In genomic region chr14:32028599-32028998, GRCh38 we compare ENCODE assay signal across 16 cellular contexts. TPM values are rescaled to one million over a fixed set of nuclear protein-coding genes. Genes with fewer than 3 reads are reported as not detected.
DNase-seq lines count a peak whose midpoint lies in the region; ATAC-seq and TF ChIP-seq lines count a peak whose summit lies in the region.
"Had no signal": no experiment of that assay in that cellular context is flagged by ENCODE, and none has a peak within 500 bp of the region (broad histone marks: within the 10 kb centered on the region; RNA-seq: fewer than 3 reads in every experiment).

No MANE protein-coding gene starts in this region.

- no peak for ATAC-seq in GM23338
- ATAC-seq: activated CD8-positive, alpha-beta T cell treated with anti-CD3 and anti-CD28 coated beads for 36 hours; heart right ventricle; left lung had no signal

- DNase-seq in GM23338 (ENCODE audit: low spot score) (no peak), OCI-LY7 (ENCODE audit: low spot score) (peak; percentile 1), mammary epithelial cell (peak; percentile 92), neural progenitor cell (ENCODE audit: low spot score) (no peak), cerebellar nuclear complex (lab: John Stamatoyannopoulos, UW) (no peak), NCI-H1436 (lab: John Stamatoyannopoulos, UW) (no peak), esophagus squamous epithelium (lab: John Stamatoyannopoulos, UW) (no peak), SJCRH30 (no peak)
- DNase-seq: activated CD8-positive, alpha-beta T cell treated with anti-CD3 and anti-CD28 coated beads for 36 hours; activated effector memory CD4-positive, alpha-beta T cell treated with Interleukin-2 at 50 U/mL for 16 hours; heart right ventricle; left lung; NCI-H2227 treated with DMSO at 0.1 percent for 48 hours; nephron progenitor cell; T-helper 9 cell had no signal

- intact Hi-C loops in OCI-LY7 (cut with micrococcal nuclease; ENCODE audit: unreplicated experiment): no loop called here
- intact Hi-C loops in mammary epithelial cell (cut with micrococcal nuclease): no loop called here
- intact Hi-C loops in esophagus squamous epithelium (cut with DNase I): no loop called here

- H3K36me3 Mint-ChIP-seq in GM23338 (ENCODE audit: low read depth) (no peaks in the 10 kb centered on the region), neural progenitor cell (peaks cover 3% of the 10 kb centered on the region)
- H3K36me3 Mint-ChIP-seq: CD14-positive monocyte had no signal

- H3K27ac Mint-ChIP-seq in GM23338 (no peak overlapping the region), neural progenitor cell (no peak overlapping the region)
- H3K27ac Mint-ChIP-seq: activated CD8-positive, alpha-beta T cell treated with anti-CD3 and anti-CD28 coated beads for 36 hours; CD14-positive monocyte had no signal

- H3K27ac ChIP-seq in GM23338 (ENCODE audit: low read depth): no peak overlapping the region
- H3K27ac ChIP-seq in OCI-LY7 (ENCODE audit: low read depth, low read length, poor library complexity, severe bottlenecking): no peak overlapping the region
- H3K27ac ChIP-seq in mammary epithelial cell (ENCODE audit: insufficient read depth, low read depth, low read length): peak overlapping the region; percentile 41
- no peak overlapping the region for H3K27ac ChIP-seq in neural progenitor cell
- H3K27ac ChIP-seq in esophagus squamous epithelium: no peak overlapping the region
- H3K27ac ChIP-seq in SJCRH30: no peak overlapping the region
- H3K27ac ChIP-seq: heart right ventricle, left lung had no signal

- H3K4me3 ChIP-seq in GM23338 (no peak overlapping the region), OCI-LY7 (ENCODE audit: low read depth, low read length, poor library complexity, severe bottlenecking) (no peak overlapping the region), mammary epithelial cell (replicated peaks in 1 of 3; ENCODE audit: insufficient read depth in 1 of 3, low read depth in 2 of 3, low read length in 3 of 3) (no peak overlapping the region), neural progenitor cell (no peak overlapping the region), esophagus squamous epithelium (no peak overlapping the region), SJCRH30 (no peak overlapping the region)
- H3K4me3 ChIP-seq: heart right ventricle, left lung had no signal

- no peaks in the 10 kb centered on the region for H4K20me1 ChIP-seq in GM23338 (replicated peaks; ENCODE audit: insufficient read depth)
- no peaks in the 10 kb centered on the region for H4K20me1 ChIP-seq in OCI-LY7 (ENCODE audit: insufficient read depth, low read length)
- H4K20me1 ChIP-seq in mammary epithelial cell (ENCODE audit: insufficient read depth, low read length): no peaks in the 10 kb centered on the region
- H4K20me1 ChIP-seq in neural progenitor cell (ENCODE audit: low read depth): no peaks in the 10 kb centered on the region

- H3K4me3 Mint-ChIP-seq in GM23338 (no peak overlapping the region), neural progenitor cell (no peak overlapping the region)
- H3K4me3 Mint-ChIP-seq: activated CD8-positive, alpha-beta T cell treated with anti-CD3 and anti-CD28 coated beads for 36 hours; CD14-positive monocyte; nephron progenitor cell had no signal

- POLR2A ChIA-PET in OCI-LY7 (lab: Charles Lee): interaction anchor here (0.5 to 0.7 kb wide), 2 partner anchors 25 to 1863 kb away, joined by 3 read pairs; no protein-coding TSS in a partner anchor

- H3K4me2 ChIP-seq in GM23338 (no peak overlapping the region), OCI-LY7 (ENCODE audit: low read length) (no peak overlapping the region), mammary epithelial cell (ENCODE audit: insufficient read depth, low read depth, low read length) (peak overlapping the region; percentile 4), neural progenitor cell (no peak overlapping the region)

- H3K27me3 ChIP-seq in GM23338 (ENCODE audit: insufficient read depth) (no peaks in the 10 kb centered on the region), mammary epithelial cell (ENCODE audit: insufficient read depth, low read length) (no peaks in the 10 kb centered on the region), neural progenitor cell (no peaks in the 10 kb centered on the region), esophagus squamous epithelium (no peaks in the 10 kb centered on the region), SJCRH30 (no peaks in the 10 kb centered on the region)
- H3K27me3 ChIP-seq: heart right ventricle, left lung had no signal

- H2AFZ ChIP-seq in GM23338 (peak overlapping the region; percentile 83), OCI-LY7 (ENCODE audit: low read length) (no peak overlapping the region), mammary epithelial cell (ENCODE audit: low read depth, low read length) (peak overlapping the region; percentile 46), neural progenitor cell (replicated peaks) (peak overlapping the region; percentile 3)

- no peaks in the 10 kb centered on the region for H3K4me1 Mint-ChIP-seq in GM23338
- no peaks in the 10 kb centered on the region for H3K4me1 Mint-ChIP-seq in neural progenitor cell
- H3K4me1 Mint-ChIP-seq: CD14-positive monocyte, nephron progenitor cell had no signal

- TF ChIP-seq CTCF in GM23338 (conservative IDR thresholded peaks at IDR 0.05; ENCODE audit: low read depth in 2 of 2) (no peak), OCI-LY7 (conservative IDR thresholded peaks at IDR 0.05; ENCODE audit: low read length) (no peak), mammary epithelial cell (conservative IDR thresholded peaks at IDR 0.05 in 1 of 2, IDR thresholded peaks at IDR 0.05 in 1 of 2; ENCODE audit: extremely low read depth in 1 of 2, insufficient read depth in 1 of 2, low read depth in 1 of 2, low read length in 2 of 2) (no peak), neural progenitor cell (IDR thresholded peaks at IDR 0.05) (no peak), esophagus squamous epithelium (IDR thresholded peaks at IDR 0.05) (no peak)

- no peaks in the 10 kb centered on the region for H3F3A ChIP-seq in GM23338 (replicated peaks; ENCODE audit: low read depth)
- no peaks in the 10 kb centered on the region for H3F3A ChIP-seq in neural progenitor cell (ENCODE audit: low read depth)

- H3K9me2 ChIP-seq in GM23338 (ENCODE audit: insufficient read depth) (no peaks in the 10 kb centered on the region), OCI-LY7 (ENCODE audit: insufficient read depth, low read length) (no peaks in the 10 kb centered on the region)

- TF ChIP-seq POLR2A in esophagus squamous epithelium (IDR thresholded peaks at IDR 0.05): no peak

- H3K79me2 ChIP-seq in GM23338 (replicated peaks; ENCODE audit: insufficient read depth) (no peaks in the 10 kb centered on the region), OCI-LY7 (ENCODE audit: insufficient read depth, low read depth, low read length) (no peaks in the 10 kb centered on the region), mammary epithelial cell (ENCODE audit: insufficient read depth, low read length) (no peaks in the 10 kb centered on the region), neural progenitor cell (ENCODE audit: low read depth) (no peaks in the 10 kb centered on the region)

- CTCF ChIA-PET in OCI-LY7 (lab: Charles Lee; ENCODE audit: unreplicated experiment) (no interaction called here), mammary epithelial cell (lab: Charles Lee; ENCODE audit: low non-redundant PET) (no interaction called here)

- BruUV-seq in OCI-LY7 (replicated peaks; lab: Mats Ljungman, UMichigan) (no TSS peak), mammary epithelial cell (replicated peaks; lab: Mats Ljungman, UMichigan) (no TSS peak)

- dilution Hi-C loops in mammary epithelial cell (cut with HindIII; ENCODE audit: low sequenced_read_pairs): no loop called here

- in situ Hi-C loops in mammary epithelial cell (cut with MboI; ENCODE audit: low sequenced_read_pairs in 2 of 2): no loop called here

- H3K9ac ChIP-seq in mammary epithelial cell (ENCODE audit: insufficient read depth, low read length): no peak overlapping the region
- H3K9ac ChIP-seq in neural progenitor cell: no peak overlapping the region

- no peaks in the 10 kb centered on the region for H3K4me1 ChIP-seq in GM23338 (ENCODE audit: insufficient read depth)
- no peaks in the 10 kb centered on the region for H3K4me1 ChIP-seq in OCI-LY7 (ENCODE audit: insufficient read depth, low read length, poor library complexity, severe bottlenecking)
- peaks cover 14% of the 10 kb centered on the region for H3K4me1 ChIP-seq in mammary epithelial cell (ENCODE audit: insufficient read depth, low read length)
- peaks cover 3% of the 10 kb centered on the region for H3K4me1 ChIP-seq in neural progenitor cell
- peaks cover 0 to under 1% (median 0%) of the 10 kb centered on the region in 3 donors for H3K4me1 ChIP-seq in esophagus squamous epithelium
- H3K4me1 ChIP-seq in SJCRH30: no peaks in the 10 kb centered on the region
- H3K4me1 ChIP-seq: heart right ventricle, left lung had no signal

- 27% methylated on average over 2 of the region's 2 CpGs for whole genome bisulfite sequencing in mammary epithelial cell (ENCODE audit: low coverage, missing lambda C conversion rate)
- 40 to 55% methylated on average over 2 of the region's 2 CpGs for WGBS in esophagus squamous epithelium, 2 donors

- H3K27me3 Mint-ChIP-seq in GM23338 (ENCODE audit: insufficient read depth, low read depth, poor library complexity): peaks cover 2% of the 10 kb centered on the region
- H3K27me3 Mint-ChIP-seq in neural progenitor cell (ENCODE audit: insufficient read depth, low read depth): peaks cover 6% of the 10 kb centered on the region

- H3K9me3 ChIP-seq in OCI-LY7 (ENCODE audit: low read length): no peaks in the 10 kb centered on the region
- H3K9me3 ChIP-seq in mammary epithelial cell (replicated peaks; ENCODE audit: insufficient read depth, low read length): no peaks in the 10 kb centered on the region
- no peaks in the 10 kb centered on the region for H3K9me3 ChIP-seq in neural progenitor cell (ENCODE audit: low read depth)
- no peaks in the 10 kb centered on the region for H3K9me3 ChIP-seq in esophagus squamous epithelium
- H3K9me3 ChIP-seq in SJCRH30 (replicated peaks): no peaks in the 10 kb centered on the region; the same call in 1 of the 2 replicates
- H3K9me3 ChIP-seq: heart right ventricle, left lung had no signal

- H3K9me3 Mint-ChIP-seq in GM23338 (no peaks in the 10 kb centered on the region), neural progenitor cell (no peaks in the 10 kb centered on the region)
- H3K9me3 Mint-ChIP-seq: activated CD8-positive, alpha-beta T cell treated with anti-CD3 and anti-CD28 coated beads for 36 hours; nephron progenitor cell had no signal

- H3K36me3 ChIP-seq in GM23338 (ENCODE audit: insufficient read depth): no peaks in the 10 kb centered on the region
- H3K36me3 ChIP-seq in OCI-LY7 (ENCODE audit: insufficient read depth, low read length): no peaks in the 10 kb centered on the region
- no peaks in the 10 kb centered on the region for H3K36me3 ChIP-seq in mammary epithelial cell (ENCODE audit: insufficient read depth, low read length)
- H3K36me3 ChIP-seq in neural progenitor cell: no peaks in the 10 kb centered on the region
- H3K36me3 ChIP-seq in esophagus squamous epithelium: no peaks in the 10 kb centered on the region
- H3K36me3 ChIP-seq in SJCRH30: no peaks in the 10 kb centered on the region
- H3K36me3 ChIP-seq: heart right ventricle, left lung had no signal

RNA-seq across cellular contexts. Expression of gene ARHGAP5, which starts 48.5 kb away (rescaled TPM):
- 68.7 and 72.6 TPM in 2 replicates for total RNA-seq in GM23338 (2014; rRNA removed; shearing (Covaris generic))
- polyA plus RNA-seq in GM23338 (2016; fragmentation: Nextera tagmentation; extraction: Ambion mirVana): 22.1 and 22.3 TPM in 2 replicates
- 7.6 and 8.1 TPM in 2 replicates for total RNA-seq in OCI-LY7 (2014; rRNA removed; shearing (Covaris generic))
- total RNA-seq in OCI-LY7 (2022): 19.8 and 20.4 TPM in 2 replicates
- 100 to 1,000 TPM; 107 to 221 TPM for total RNA-seq in mammary epithelial cell
- polyA plus RNA-seq in mammary epithelial cell: 19.8 TPM
- 51.0 TPM for polyA minus RNA-seq in mammary epithelial cell
- total RNA-seq in neural progenitor cell (ENCODE audit: low replicate concordance): 131 and 202 TPM in 2 replicates
- total RNA-seq in esophagus squamous epithelium: 100 to 1,000 TPM in 2 of 4 donors, 10 to 100 TPM in 2; 77.7 to 139 (median 100) TPM
- total RNA-seq in SJCRH30 (2014; rRNA removed; shearing (Covaris generic)): 166 and 178 TPM in 2 replicates

Comparison
In these comparisons a context has a peak if more than half of its experiments do, and no peak if none do; other contexts are left out.
1. DNase-seq: peak in OCI-LY7 (single experiment) and mammary epithelial cell (single experiment); none in GM23338 (single experiment), neural progenitor cell (single experiment), cerebellar nuclear complex (0 of 2), NCI-H1436 (single experiment), esophagus squamous epithelium (single experiment) and SJCRH30 (0 of 2).